ENCODE assay signal across 13 cellular contexts in the genomic region with DNA sequence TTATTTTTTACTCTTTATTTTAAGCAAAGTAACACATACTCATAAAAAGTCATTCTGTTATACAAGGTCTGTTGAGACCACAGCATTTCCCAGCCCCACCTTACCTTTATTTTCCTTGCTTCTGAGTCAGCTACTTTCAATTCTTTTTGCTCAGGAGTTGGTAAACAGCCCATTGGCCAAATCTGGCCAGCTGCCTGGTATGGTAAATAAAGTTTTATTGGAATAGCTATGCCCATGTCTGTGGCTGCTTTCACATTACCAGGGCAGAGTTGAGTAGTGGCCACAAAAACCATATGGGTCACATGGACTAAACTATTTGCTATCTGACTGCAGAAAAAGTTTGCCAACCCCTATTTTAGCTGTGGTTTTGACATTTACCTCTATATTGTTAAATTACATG. TPM values are rescaled to one million over a fixed set of nuclear protein-coding genes. Genes with fewer than 3 reads are reported as not detected.
DNase-seq lines count a peak whose midpoint lies in the region; ATAC-seq, FAIRE-seq and TF ChIP-seq lines count a peak whose summit lies in the region.
"Had no signal": no experiment of that assay in that cellular context is flagged by ENCODE, and none has a peak within 500 bp of the region (broad histone marks: within the 10 kb centered on the region; RNA-seq: fewer than 3 reads in every experiment).

No MANE protein-coding gene starts in this region.

- H3K36me3 ChIP-seq in small intestine (ENCODE audit: control insufficient read depth in 2 of 2, insufficient read depth in 2 of 2, low read length in 2 of 2): no peaks in the 10 kb centered on the region
- H3K36me3 ChIP-seq: cardiac muscle cell had no signal

- no peaks in the 10 kb centered on the region for H3K27me3 Mint-ChIP-seq in activated CD4-positive, alpha-beta T cell treated with anti-CD3 and anti-CD28 coated beads for 36 hours

- POLR2A ChIA-PET in activated CD4-positive, alpha-beta T cell treated with anti-CD3 and anti-CD28 coated beads for 36 hours (lab: Charles Lee): no interaction called here

- intact Hi-C loops in activated CD4-positive, alpha-beta T cell treated with anti-CD3 and anti-CD28 coated beads for 36 hours (cut with DNase I, micrococcal nuclease): loop anchor here in 1 of 2 experiments (10.0 kb wide), 1 partner anchor 488 kb away; a partner anchor contains a TSS

- no peak overlapping the region for H3K27ac ChIP-seq in small intestine (ENCODE audit: low read depth in 1 of 2, low read length in 1 of 2)
- H3K27ac ChIP-seq in substantia nigra (ENCODE audit: low read depth, low read length, poor library complexity, severe bottlenecking): no peak overlapping the region
- H3K27ac ChIP-seq: cardiac muscle cell, heart left ventricle had no signal

- no peaks in the 10 kb centered on the region for H3K9me3 Mint-ChIP-seq in activated CD4-positive, alpha-beta T cell treated with anti-CD3 and anti-CD28 coated beads for 36 hours (ENCODE audit: low read depth)
- H3K9me3 Mint-ChIP-seq: activated B cell treated with CpG ODN at 0.5 μM for 24 hours; naive thymus-derived CD4-positive, alpha-beta T cell had no signal

- H3K27ac Mint-ChIP-seq in activated CD4-positive, alpha-beta T cell treated with anti-CD3 and anti-CD28 coated beads for 36 hours: no peak overlapping the region
- H3K27ac Mint-ChIP-seq: activated B cell treated with CpG ODN at 0.5 μM for 24 hours had no signal

- FAIRE-seq in small intestine (lab: Jason Lieb, UNC): no peak

- in situ Hi-C loops in astrocyte of the cerebellum (cut with HindIII; ENCODE audit: low sequenced_read_pairs): no loop called here

- peaks cover 14% of the 10 kb centered on the region for H3K4me1 Mint-ChIP-seq in activated CD4-positive, alpha-beta T cell treated with anti-CD3 and anti-CD28 coated beads for 36 hours

- H3K4me1 ChIP-seq in small intestine (ENCODE audit: control insufficient read depth in 2 of 2, insufficient read depth in 1 of 2, low read depth in 1 of 2, low read length in 1 of 2): no peaks in the 10 kb centered on the region

- H3K9me3 ChIP-seq in small intestine (ENCODE audit: control insufficient read depth, low read depth): no peaks in the 10 kb centered on the region
- H3K9me3 ChIP-seq: heart left ventricle had no signal

- no peak overlapping the region for H3K4me3 Mint-ChIP-seq in activated CD4-positive, alpha-beta T cell treated with anti-CD3 and anti-CD28 coated beads for 36 hours
- H3K4me3 Mint-ChIP-seq: activated B cell treated with CpG ODN at 0.5 μM for 24 hours had no signal

- H3K36me3 Mint-ChIP-seq in activated CD4-positive, alpha-beta T cell treated with anti-CD3 and anti-CD28 coated beads for 36 hours (ENCODE audit: low read depth): peaks cover 8% of the 10 kb centered on the region

- CTCF ChIA-PET in activated CD4-positive, alpha-beta T cell treated with anti-CD3 and anti-CD28 coated beads for 36 hours (lab: Charles Lee): interaction anchor here (1.0 to 5.4 kb wide), 6 partner anchors 8 to 245 kb away, joined by 3 to 30 read pairs (median 4); no protein-coding TSS in a partner anchor

- H3K27me3 ChIP-seq in small intestine (ENCODE audit: control insufficient read depth in 2 of 2, insufficient read depth in 2 of 2, low read length in 2 of 2): no peaks in the 10 kb centered on the region
- H3K27me3 ChIP-seq: cardiac muscle cell, heart left ventricle had no signal

- H3K4me3 ChIP-seq in astrocyte of the cerebellum (ENCODE audit: low read depth, low read length) (no peak overlapping the region), small intestine (ENCODE audit: low read depth in 1 of 2, low read length in 2 of 2) (no peak overlapping the region)
- H3K4me3 ChIP-seq: cardiac muscle cell, heart left ventricle had no signal

- peak; percentile 3 for ATAC-seq in activated CD4-positive, alpha-beta T cell treated with anti-CD3 and anti-CD28 coated beads for 36 hours
- no peak for ATAC-seq in HG03520 (IDR thresholded peaks at IDR 0.05; ENCODE audit: unreplicated experiment)
- ATAC-seq: heart left ventricle; naive thymus-derived CD4-positive, alpha-beta T cell had no signal

- no peak for TF ChIP-seq CTCF in astrocyte of the cerebellum (IDR thresholded peaks at IDR 0.05; ENCODE audit: low read depth, low read length, missing control alignments)

- DNase-seq in activated CD4-positive, alpha-beta T cell treated with anti-CD3 and anti-CD28 coated beads for 36 hours: peak; percentile 40
- no peak for DNase-seq in activated CD4-positive, alpha-beta T cell treated with anti-CD3 and anti-CD28 coated beads, Interleukin-2, amount 50 U/mL, for 1 hour
- DNase-seq in NCI-H1930 (lab: John Stamatoyannopoulos, UW): peak; percentile 63 to 84
- DNase-seq in astrocyte of the cerebellum (ENCODE audit: low read depth): peak; percentile 62
- peak; percentile 15 for DNase-seq in small intestine
- DNase-seq in substantia nigra (lab: John Stamatoyannopoulos, UW): no peak
- DNase-seq in hepatic stellate cell (ENCODE audit: low spot score): no peak
- DNase-seq: activated B cell treated with CpG ODN at 0.5 μM for 24 hours; heart left ventricle; naive thymus-derived CD4-positive, alpha-beta T cell; NCI-H510A treated with DMSO at 0.1 percent for 48 hours had no signal

RNA-seq across cellular contexts. Expression of a gene that starts 3.4 kb away (rescaled TPM):
- 10 to 100 TPM; 29.9 to 43.0 TPM for total RNA-seq in activated CD4-positive, alpha-beta T cell treated with anti-CD3 and anti-CD28 coated beads for 36 hours
- 10 to 100 TPM; 22.1 to 30.0 (median 25.9) TPM for polyA plus RNA-seq in small intestine

Comparison
In these comparisons a context has a peak if more than half of its experiments do, and no peak if none do; other contexts are left out.
1. DNase-seq: peak in activated CD4-positive, alpha-beta T cell treated with anti-CD3 and anti-CD28 coated beads for 36 hours (single experiment), NCI-H1930 (2 of 2), astrocyte of the cerebellum (single experiment) and small intestine (single experiment); none in activated CD4-positive, alpha-beta T cell treated with anti-CD3 and anti-CD28 coated beads, Interleukin-2, amount 50 U/mL, for 1 hour (single experiment), substantia nigra (0 of 49) and hepatic stellate cell (single experiment).